ENCODE assay signal across 2 cellular contexts in genomic region chr20:22384978-22385377, GRCh38.
TF ChIP-seq lines count a peak whose summit lies in the region.

No MANE protein-coding gene starts in this region.

TF ChIP-seq in HepG2, 621 proteins besides CTCF, POLR2A, EP300 and RAD21:
- TF ChIP-seq ZNF891 (CRISPR knock-in tag; IDR thresholded peaks at IDR 0.05) (no peak), FOXA1 (IDR thresholded peaks at IDR 0.05) (no peak), FOXA1 (CRISPR knock-in tag; IDR thresholded peaks at IDR 0.05) (peak; percentile 63), STAG1 (CRISPR knock-in tag; IDR thresholded peaks at IDR 0.05) (0 out of 2 replicates have a peak, but pooled peaks have one; percentile 10), IKZF1 (IDR thresholded peaks at IDR 0.05) (no peak), ELF3 (CRISPR knock-in tag; IDR thresholded peaks at IDR 0.05) (0 out of 2 replicates have a peak, but pooled peaks have one; percentile 37), GATAD2A (CRISPR knock-in tag; IDR thresholded peaks at IDR 0.05) (0 out of 2 replicates have a peak, but pooled peaks have one; percentile 33), FOXA3 (CRISPR knock-in tag; IDR thresholded peaks at IDR 0.05) (peak; percentile 60; the same call in 1 of the 2 replicates), FOXO4 (CRISPR knock-in tag; conservative IDR thresholded peaks at IDR 0.05) (0 out of 2 replicates have a peak, but pooled peaks have one; percentile 70), ZNF775 (CRISPR knock-in tag; IDR thresholded peaks at IDR 0.05; ENCODE audit: borderline replicate concordance) (no peak), PRDM10 (CRISPR knock-in tag; IDR thresholded peaks at IDR 0.05; ENCODE audit: low read depth) (peak; percentile 67; the same call in 1 of the 2 replicates), HOXD1 (CRISPR knock-in tag; IDR thresholded peaks at IDR 0.05) (no peak), XRCC5 (optimal IDR thresholded peaks at IDR 0.05; ENCODE audit: low read length) (peak; percentile 44), PATZ1 (CRISPR knock-in tag; IDR thresholded peaks at IDR 0.05) (peak; percentile 89), ETV5 (CRISPR knock-in tag; IDR thresholded peaks at IDR 0.05; ENCODE audit: borderline replicate concordance) (peak; percentile 20; the same call in 1 of the 2 replicates), ZFX (CRISPR knock-in tag; IDR thresholded peaks at IDR 0.05; ENCODE audit: low read depth) (peak; percentile 26; the same call in 1 of the 2 replicates), TAF1 (CRISPR knock-in tag; IDR thresholded peaks at IDR 0.05) (0 out of 2 replicates have a peak, but pooled peaks have one; percentile 8), PITX1 (CRISPR knock-in tag; IDR thresholded peaks at IDR 0.05) (peak; percentile 98)
TF ChIP-seq in HepG2: peak in this region for 13.

TF ChIP-seq in H1, 55 proteins besides CTCF, POLR2A, EP300 and RAD21:
- TF ChIP-seq EGR1 (IDR thresholded peaks at IDR 0.05; ENCODE audit: borderline replicate concordance, low read depth, low read length) (no peak), ATF2 (IDR thresholded peaks at IDR 0.05; ENCODE audit: low read length) (no peak), MAX (IDR thresholded peaks at IDR 0.05) (no peak)
